14 cellular contexts compared by ENCODE assay signal in the genomic region with DNA sequence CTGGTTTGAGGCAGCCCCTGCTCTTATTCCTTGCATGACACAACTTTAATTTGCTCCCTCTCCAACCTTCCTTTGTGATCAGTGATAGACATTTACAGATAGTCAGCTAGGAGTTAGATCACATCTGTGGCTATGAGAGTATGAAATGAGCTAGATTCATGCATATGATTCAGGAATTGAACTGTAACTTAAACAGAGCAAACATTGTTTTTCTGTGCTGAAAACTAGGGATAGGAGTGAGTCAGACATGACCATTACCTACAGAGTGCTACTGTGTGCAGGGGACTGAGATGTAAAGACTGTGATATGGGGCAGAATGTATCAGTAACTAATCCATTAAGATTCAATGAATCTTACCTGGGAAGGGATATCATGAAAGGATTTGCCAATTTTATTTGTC.
DNase-seq lines count a peak whose midpoint lies in the region; ATAC-seq, FAIRE-seq and TF ChIP-seq lines count a peak whose summit lies in the region.
"Had no signal": no experiment of that assay in that cellular context is flagged by ENCODE, and none has a peak within 500 bp of the region (broad histone marks: within the 10 kb centered on the region; RNA-seq: fewer than 3 reads in every experiment).

No MANE protein-coding gene starts in this region.

- H3K27ac ChIP-seq in HepG2 (ENCODE audit: extremely low read length, insufficient read depth, low read length): no peak overlapping the region
- no peak overlapping the region for H3K27ac ChIP-seq in right lobe of liver
- H3K27ac ChIP-seq in keratinocyte (ENCODE audit: control insufficient read depth, insufficient read depth, low read length): no peak overlapping the region
- H3K27ac ChIP-seq in effector memory CD4-positive, alpha-beta T cell (ENCODE audit: insufficient read depth, low read length, poor library complexity, severe bottlenecking): no peak overlapping the region
- H3K27ac ChIP-seq: BLaER1 treated with 17β-estradiol and CSF1 and Interleukin-3, amounts not matched to agents 10 nM and 100 nM; GM23248 had no signal

- TF ChIP-seq RAD21 in HepG2 (CRISPR knock-in tag; IDR thresholded peaks at IDR 0.05): no peak

- H3K4me3 ChIP-seq in HepG2 (replicated peaks in 1 of 3; ENCODE audit: insufficient read depth in 1 of 3, low read depth in 2 of 3, low read length in 3 of 3) (no peak overlapping the region), right lobe of liver (no peak overlapping the region), keratinocyte (ENCODE audit: control insufficient read depth in 2 of 3, extremely low read depth in 1 of 3, insufficient read depth in 2 of 3, low read depth in 1 of 3, low read length in 3 of 3) (no peak overlapping the region)
- no peak overlapping the region for H3K4me3 ChIP-seq in effector memory CD4-positive, alpha-beta T cell (ENCODE audit: insufficient read depth, low read depth, low read length, poor library complexity, severe bottlenecking)
- H3K4me3 ChIP-seq: BLaER1 treated with 17β-estradiol and CSF1 and Interleukin-3, amounts not matched to agents 10 nM and 100 nM; GM12878; GM23248; HAP-1 had no signal

- peaks cover 1% of the 10 kb centered on the region for H3K9me3 Mint-ChIP-seq in nephron progenitor cell

- H3K27me3 Mint-ChIP-seq in nephron progenitor cell (ENCODE audit: low read depth, poor library complexity): peaks cover 3% of the 10 kb centered on the region
- H3K27me3 Mint-ChIP-seq: CD4-positive, CD25-positive, alpha-beta regulatory T cell had no signal

- H3K4me2 ChIP-seq in HepG2 (ENCODE audit: low read depth, low read length): no peak overlapping the region
- no peak overlapping the region for H3K4me2 ChIP-seq in keratinocyte (ENCODE audit: control insufficient read depth, extremely low read depth, insufficient read depth, low read depth, low read length)
- H3K4me2 ChIP-seq: BLaER1 treated with 17β-estradiol and CSF1 and Interleukin-3, amounts not matched to agents 10 nM and 100 nM had no signal

- no peaks in the 10 kb centered on the region for H3K9me1 ChIP-seq in keratinocyte (ENCODE audit: control insufficient read depth, extremely low read depth, insufficient read depth, low read length)

- in situ Hi-C loops in HepG2 (cut with HindIII; ENCODE audit: extremely low pct_ligation_motif_present, low pct_unique_long_range_greater_than_20kb) (no loop called here), SK-MEL-5 (cut with HindIII; ENCODE audit: low pct_unique_long_range_greater_than_20kb, low sequenced_read_pairs) (no loop called here)

- TF ChIP-seq POLR2A in HepG2 (IDR thresholded peaks at IDR 0.05; ENCODE audit: insufficient read depth in 1 of 2, low read depth in 2 of 2, low read length in 2 of 2): no peak
- no peak for TF ChIP-seq POLR2A in right lobe of liver (IDR thresholded peaks at IDR 0.05)

- H4K20me1 ChIP-seq in HepG2 (ENCODE audit: insufficient read depth, low read length) (no peaks in the 10 kb centered on the region), keratinocyte (ENCODE audit: control insufficient read depth, extremely low read depth, insufficient read depth, low read length) (no peaks in the 10 kb centered on the region)
- H4K20me1 ChIP-seq: BLaER1 treated with 17β-estradiol and CSF1 and Interleukin-3, amounts not matched to agents 10 nM and 100 nM had no signal

- BruUV-seq in HepG2 (replicated peaks; lab: Mats Ljungman, UMichigan): no TSS peak

- H3K36me3 Mint-ChIP-seq in nephron progenitor cell (ENCODE audit: low read depth): no peaks in the 10 kb centered on the region
- H3K36me3 Mint-ChIP-seq: CD4-positive, CD25-positive, alpha-beta regulatory T cell had no signal

- CTCF ChIA-PET in HepG2 (lab: Yijun Ruan, JAX; ENCODE audit: low intra/inter-chr PET ratio, low total read pairs): no interaction called here

- no peaks in the 10 kb centered on the region for H3K27me3 ChIP-seq in HepG2 (ENCODE audit: control insufficient read depth in 1 of 2, insufficient read depth in 2 of 2, low read length in 2 of 2)
- no peaks in the 10 kb centered on the region for H3K27me3 ChIP-seq in right lobe of liver
- no peaks in the 10 kb centered on the region for H3K27me3 ChIP-seq in keratinocyte (ENCODE audit: control insufficient read depth, extremely low read depth, insufficient read depth, low read length)
- H3K27me3 ChIP-seq in effector memory CD4-positive, alpha-beta T cell (replicated peaks; ENCODE audit: control insufficient read depth, insufficient read depth, low read length, poor library complexity, severe bottlenecking): no peaks in the 10 kb centered on the region
- H3K27me3 ChIP-seq: BLaER1 treated with 17β-estradiol and CSF1 and Interleukin-3, amounts not matched to agents 10 nM and 100 nM had no signal

- no peaks in the 10 kb centered on the region for H3K79me2 ChIP-seq in HepG2 (ENCODE audit: insufficient read depth, low read length)
- H3K79me2 ChIP-seq in keratinocyte (ENCODE audit: control insufficient read depth, insufficient read depth, low read length): no peaks in the 10 kb centered on the region

- dilution Hi-C loops in keratinocyte (cut with MboI; ENCODE audit: extremely low pct_ligation_motif_present, low sequenced_read_pairs): no loop called here

- ATAC-seq in HepG2 (0 out of 3 replicates have a peak, but pooled peaks have one; percentile 31), right lobe of liver (no peak)
- ATAC-seq: GM12878 had no signal

- intact Hi-C loops in HepG2 (cut with micrococcal nuclease; ENCODE audit: unreplicated experiment) (no loop called here), right lobe of liver (cut with DNase I) (no loop called here)

- POLR2A ChIA-PET in HepG2 (lab: Yijun Ruan, JAX): no interaction called here

- H2AFZ ChIP-seq in HepG2 (ENCODE audit: low read length): no peak overlapping the region
- H2AFZ ChIP-seq in keratinocyte (ENCODE audit: control insufficient read depth, low read length): no peak overlapping the region
- H2AFZ ChIP-seq: GM23248 had no signal

- TF ChIP-seq EP300 in HepG2 (IDR thresholded peaks at IDR 0.05; ENCODE audit: low read depth in 2 of 2, low read length in 2 of 2) (no peak), HepG2 (CRISPR knock-in tag; IDR thresholded peaks at IDR 0.05; ENCODE audit: borderline replicate concordance) (no peak)

- FAIRE-seq in HepG2 (lab: Jason Lieb, UNC) (no peak), keratinocyte (lab: Jason Lieb, UNC) (peak; percentile 58)
- FAIRE-seq: GM12878, HTR-8/SVneo had no signal

- H3K4me1 Mint-ChIP-seq in nephron progenitor cell: peaks cover 2% of the 10 kb centered on the region
- H3K4me1 Mint-ChIP-seq: CD4-positive, CD25-positive, alpha-beta regulatory T cell had no signal

- H3K36me3 ChIP-seq in HepG2 (replicated peaks in 1 of 2; ENCODE audit: control insufficient read depth in 1 of 2, insufficient read depth in 2 of 2, low read length in 2 of 2) (no peaks in the 10 kb centered on the region), right lobe of liver (no peaks in the 10 kb centered on the region), keratinocyte (ENCODE audit: control insufficient read depth in 2 of 2, extremely low read depth in 1 of 2, insufficient read depth in 2 of 2, low read length in 2 of 2) (no peaks in the 10 kb centered on the region)
- no peaks in the 10 kb centered on the region for H3K36me3 ChIP-seq in effector memory CD4-positive, alpha-beta T cell (ENCODE audit: control insufficient read depth, insufficient read depth, low read length)
- H3K36me3 ChIP-seq: BLaER1 treated with 17β-estradiol and CSF1 and Interleukin-3, amounts not matched to agents 10 nM and 100 nM; HAP-1 had no signal

- H3K4me3 Mint-ChIP-seq in nephron progenitor cell: no peak overlapping the region
- H3K4me3 Mint-ChIP-seq: CD4-positive, CD25-positive, alpha-beta regulatory T cell had no signal

- no peak for DNase-seq in HepG2 (ENCODE audit: low spot score)
- DNase-seq in right lobe of liver: no peak
- DNase-seq in SK-MEL-5 (ENCODE audit: low read depth, low spot score): peak; percentile 58
- no peak for DNase-seq in keratinocyte (ENCODE audit: low read depth, low spot score)
- DNase-seq in nephron progenitor cell: no peak
- DNase-seq in effector memory CD4-positive, alpha-beta T cell: no peak
- DNase-seq in NOMO-1 treated with DMSO at 0.1 percent for 48 hours (lab: John Stamatoyannopoulos, UW; ENCODE audit: unreplicated experiment): no peak
- DNase-seq: ACHN; CD4-positive, CD25-positive, alpha-beta regulatory T cell; GM23248 had no signal

- no peaks in the 10 kb centered on the region for H3K4me1 ChIP-seq in HepG2 (ENCODE audit: insufficient read depth, low read length)
- no peaks in the 10 kb centered on the region for H3K4me1 ChIP-seq in right lobe of liver
- no peaks in the 10 kb centered on the region for H3K4me1 ChIP-seq in keratinocyte (ENCODE audit: control insufficient read depth, extremely low read depth, insufficient read depth, low read length)
- H3K4me1 ChIP-seq in effector memory CD4-positive, alpha-beta T cell (ENCODE audit: control insufficient read depth, insufficient read depth, low read length, poor library complexity, severe bottlenecking): no peaks in the 10 kb centered on the region
- H3K4me1 ChIP-seq: BLaER1 treated with 17β-estradiol and CSF1 and Interleukin-3, amounts not matched to agents 10 nM and 100 nM; HAP-1 had no signal

- H3K9ac ChIP-seq in HepG2 (ENCODE audit: insufficient read depth, low read depth, low read length): no peak overlapping the region
- H3K9ac ChIP-seq in keratinocyte (ENCODE audit: control insufficient read depth, extremely low read depth, insufficient read depth, low read length): no peak overlapping the region
- H3K9ac ChIP-seq: BLaER1 treated with 17β-estradiol and CSF1 and Interleukin-3, amounts not matched to agents 10 nM and 100 nM; GM23248 had no signal

- no peaks in the 10 kb centered on the region for H3K9me3 ChIP-seq in HepG2 (ENCODE audit: low read length)
- H3K9me3 ChIP-seq in right lobe of liver: no peaks in the 10 kb centered on the region
- no peaks in the 10 kb centered on the region for H3K9me3 ChIP-seq in keratinocyte (ENCODE audit: control insufficient read depth, low read depth, low read length)
- no peaks in the 10 kb centered on the region for H3K9me3 ChIP-seq in effector memory CD4-positive, alpha-beta T cell (ENCODE audit: control insufficient read depth, low read length)
- H3K9me3 ChIP-seq: BLaER1 treated with 17β-estradiol and CSF1 and Interleukin-3, amounts not matched to agents 10 nM and 100 nM; HAP-1 had no signal

- no peak overlapping the region for H3K27ac Mint-ChIP-seq in nephron progenitor cell
- H3K27ac Mint-ChIP-seq: CD4-positive, CD25-positive, alpha-beta regulatory T cell had no signal

- TF ChIP-seq CTCF in HepG2 (CRISPR knock-in tag; IDR thresholded peaks at IDR 0.05) (no peak), right lobe of liver (IDR thresholded peaks at IDR 0.05) (no peak), keratinocyte (optimal IDR thresholded peaks at IDR 0.05 in 1 of 3, IDR thresholded peaks at IDR 0.05 in 1 of 3, conservative IDR thresholded peaks at IDR 0.05 in 1 of 3; ENCODE audit: extremely low read depth in 1 of 3, insufficient read depth in 2 of 3, low read length in 3 of 3) (no peak), nephron progenitor cell (IDR thresholded peaks at IDR 0.05) (no peak)

TF ChIP-seq in HepG2, 621 proteins besides CTCF, POLR2A, EP300 and RAD21 (continues in another document):
- TF ChIP-seq GABPA (IDR thresholded peaks at IDR 0.05; ENCODE audit: low read depth, low read length) (no peak), GABPA (CRISPR knock-in tag; IDR thresholded peaks at IDR 0.05; ENCODE audit: low read depth) (no peak), PRPF4 (IDR thresholded peaks at IDR 0.05; ENCODE audit: low read depth, low read length, poor library complexity, severe bottlenecking) (no peak), EED (CRISPR knock-in tag; IDR thresholded peaks at IDR 0.05) (no peak)
